In the genomic region with DNA sequence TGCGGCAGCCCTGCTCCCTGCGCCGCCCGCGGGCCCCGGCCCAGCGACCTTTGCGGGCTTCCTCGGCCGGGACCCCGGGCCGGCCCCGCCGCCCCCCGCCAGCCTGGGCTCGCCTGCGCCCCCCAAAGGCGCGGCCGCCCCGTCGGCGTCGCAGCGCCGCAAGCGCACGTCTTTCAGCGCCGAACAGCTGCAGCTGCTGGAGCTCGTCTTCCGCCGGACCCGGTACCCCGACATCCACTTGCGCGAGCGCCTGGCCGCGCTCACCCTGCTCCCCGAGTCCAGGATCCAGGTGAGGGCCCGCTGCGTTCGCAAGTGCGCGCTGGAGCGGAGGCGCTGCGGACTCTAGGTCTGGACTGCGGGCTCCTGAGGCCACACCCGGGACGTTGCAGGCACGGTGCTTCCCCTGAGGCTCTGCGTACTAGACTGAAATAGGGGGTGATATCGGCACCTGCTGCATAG, we compare ENCODE assay signal across 8 cellular contexts. TPM values are rescaled to one million over a fixed set of nuclear protein-coding genes. Genes with fewer than 3 reads are reported as not detected.
DNase-seq lines count a peak whose midpoint lies in the region; ATAC-seq and TF ChIP-seq lines count a peak whose summit lies in the region.

No MANE protein-coding gene starts in this region.

- POLR2A ChIA-PET in A673 (lab: Charles Lee; ENCODE audit: low non-redundant PET), result no interaction called here

- no peak overlapping the region for H3K27ac Mint-ChIP-seq in natural killer cell

- peaks cover 5% of the 10 kb centered on the region for H3K27me3 ChIP-seq in A673 (replicated peaks; ENCODE audit: insufficient read depth, low read depth, low read length, poor library complexity)

- no peaks in the 10 kb centered on the region for H3K9me3 ChIP-seq in A673 (ENCODE audit: low read depth, low read length, poor library complexity, severe bottlenecking)

- H3K36me3 ChIP-seq in A673 (ENCODE audit: insufficient read depth, low read length, poor library complexity, severe bottlenecking), result no peaks in the 10 kb centered on the region

- H3K9me3 Mint-ChIP-seq in natural killer cell, result no peaks in the 10 kb centered on the region

- BruUV-seq in A673 (replicated peaks; lab: Mats Ljungman, UMichigan), result no TSS peak

- DNase-seq in A673 (ENCODE audit: low spot score) (peak; percentile 34), NOMO-1 treated with dmso at 0.1 percent for 144 hours (lab: John Stamatoyannopoulos, UW; ENCODE audit: unreplicated experiment) (peak; percentile 9), dermis blood vessel endothelial cell (peak; percentile 31), natural killer cell (no peak), putamen (ENCODE audit: low spot score) (no peak), HK-2 (ENCODE audit: unreplicated experiment) (no peak)

- TF ChIP-seq CTCF in A673 (conservative IDR thresholded peaks at IDR 0.05; ENCODE audit: low read depth, low read length) (peak; percentile 36), GM12875 (IDR thresholded peaks at IDR 0.05; ENCODE audit: borderline replicate concordance, insufficient read depth, low read depth, low read length) (peak; percentile 17; the same call in 1 of the 2 replicates), natural killer cell (IDR thresholded peaks at IDR 0.05) (no peak)

- intact Hi-C loops in A673 (cut with micrococcal nuclease; ENCODE audit: unreplicated experiment), result no loop called here
- intact Hi-C loops in natural killer cell (cut with micrococcal nuclease), result no loop called here

- no peak overlapping the region for H3K27ac ChIP-seq in A673 (ENCODE audit: low read depth, low read length, poor library complexity, severe bottlenecking)

- H3K4me3 ChIP-seq in A673 (ENCODE audit: low read depth, low read length, poor library complexity, severe bottlenecking) (peak overlapping the region; percentile 53), GM12875 (ENCODE audit: low read depth, low read length) (peak overlapping the region; percentile 70)

- H3K36me3 Mint-ChIP-seq in natural killer cell, result peaks cover 8% of the 10 kb centered on the region

- peaks cover 15 to 30% of the 10 kb centered on the region in 2 donors for H3K27me3 Mint-ChIP-seq in natural killer cell (ENCODE audit: low read depth in 2 of 2)

- no peaks in the 10 kb centered on the region for H3K4me1 ChIP-seq in A673 (ENCODE audit: insufficient read depth, low read length, poor library complexity, severe bottlenecking)

- H3K4me1 Mint-ChIP-seq in natural killer cell, result no peaks in the 10 kb centered on the region

- peak overlapping the region; percentile 86 for H3K4me3 Mint-ChIP-seq in natural killer cell

- ATAC-seq in HG02678 (IDR thresholded peaks at IDR 0.05; ENCODE audit: unreplicated experiment) (peak; percentile 75), natural killer cell (peak; percentile 26 to 70 (median 43))

- CTCF ChIA-PET in A673 (lab: Charles Lee), result interaction anchor here (0.6 kb wide), 1 partner anchor 27 kb away, joined by 3 read pairs; no protein-coding TSS in a partner anchor

RNA-seq across cellular contexts. Expression of a gene that starts 0.4 kb away (rescaled TPM):
- 0.39 TPM in 1 of 2 replicates, not detected in the other for total RNA-seq in A673 (2021)
- total RNA-seq in dermis blood vessel endothelial cell, result 0.05 TPM in 1 of 2 replicates, not detected in the other
- total RNA-seq in natural killer cell, result under 1 TPM in 1 of 3 donors, not detected in 2; 0.58 TPM

RNA-seq across cellular contexts. Expression of a gene that starts 37.3 kb away (rescaled TPM):
- total RNA-seq in A673 (2021) (30.5 and 33.4 TPM in 2 replicates), dermis blood vessel endothelial cell (41.9 and 50.5 TPM in 2 replicates), natural killer cell (10 to 100 TPM; 26.9 to 33.3 (median 28.8) TPM)

Comparison
In these comparisons a context has a peak if more than half of its experiments do, and no peak if none do; other contexts are left out.
1. DNase-seq: peak in A673 (single experiment), NOMO-1 treated with dmso at 0.1 percent for 144 hours (single experiment) and dermis blood vessel endothelial cell (single experiment); none in natural killer cell (single experiment), putamen (single experiment) and HK-2 (single experiment).